In the genomic region with DNA sequence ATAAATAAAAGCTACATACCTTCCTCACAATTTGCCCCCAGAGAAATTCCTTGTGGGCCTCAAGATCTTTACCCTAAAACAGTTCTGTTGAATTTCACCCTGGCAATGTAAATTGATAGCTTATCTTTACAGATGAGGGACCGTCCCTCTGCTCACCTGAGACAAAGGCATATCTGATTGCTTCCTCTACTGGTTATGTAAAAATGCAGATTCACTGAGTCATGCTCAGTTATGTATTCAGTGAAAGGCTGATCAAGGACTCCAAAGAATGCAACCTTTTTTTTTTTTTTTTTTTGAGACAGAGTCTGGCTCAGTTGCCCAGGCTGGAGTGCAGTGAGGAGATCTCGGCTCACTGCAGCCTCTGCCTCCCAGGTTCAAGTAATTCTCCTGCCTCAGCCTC, we compare ENCODE assay signal across 1 cellular context.
TF ChIP-seq lines count a peak whose summit lies in the region.

No MANE protein-coding gene starts in this region.

TF ChIP-seq in K562, 482 proteins besides CTCF, POLR2A, EP300 and RAD21 (continued from another document):
- TF ChIP-seq ZEB2 (IDR thresholded peaks at IDR 0.05) (peak; percentile 49; the same call in 1 of the 2 replicates), ZNF316 (IDR thresholded peaks at IDR 0.05) (peak; percentile 62), C11orf30 (IDR thresholded peaks at IDR 0.05; ENCODE audit: low read depth) (peak; percentile 54), NFE2 (IDR thresholded peaks at IDR 0.05; ENCODE audit: low read depth) (peak; percentile 64)
